ENCODE assay signal across 33 cellular contexts in genomic region chr4:48705609-48706008, GRCh38.
"Had no signal": no experiment of that assay in that cellular context is flagged by ENCODE, and none has a peak within 500 bp of the region (broad histone marks: within the 10 kb centered on the region; RNA-seq: fewer than 3 reads in every experiment).

No MANE protein-coding gene starts in this region.

- H3K27ac ChIP-seq: ascending aorta, cardiac muscle cell, VCaP had no signal

- H3K27me3 Mint-ChIP-seq: activated naive CD4-positive, alpha-beta T cell treated with anti-CD3 and anti-CD28 coated beads, Interleukin-2, amount 50 U/mL, for 24 hours; activated naive CD8-positive, alpha-beta T cell treated with anti-CD3 and anti-CD28 coated beads, Interleukin-2, amount 10 ng/mL, durations not matched to agents 7 days and 5 days; activated T-cell treated with anti-CD3 and anti-CD28 coated beads, Interleukin-2, amount 50 U/mL, for 24 hours had no signal

- H3K9me3 Mint-ChIP-seq: activated naive CD4-positive, alpha-beta T cell treated with anti-CD3 and anti-CD28 coated beads, Interleukin-2, amount 50 U/mL, for 24 hours; activated T-helper 2 cell treated with anti-CD3 and anti-CD28 coated beads, Interferon-gamma antibody, Interleukin-2, Interleukin-4, amounts not matched to agents 10 μg/mL and 5 μg/mL and 100 μg/mL, durations not matched to agents 14 hours and 24 hours and 36 hours had no signal

- H3K4me1 ChIP-seq: ascending aorta had no signal

- DNase-seq: activated CD4-positive, alpha-beta T cell treated with anti-CD3 and anti-CD28 coated beads for 1 hour; activated CD4-positive, alpha-beta T cell treated with anti-CD3 and anti-CD28 coated beads for 48 hours; activated CD4-positive, CD25-positive, alpha-beta regulatory T cell; activated CD8-positive, alpha-beta T cell treated with anti-CD3 and anti-CD28 coated beads, Interleukin-2, amount 10 ng/mL, durations not matched to agents 7 days and 5 days; activated gamma-delta T cell; activated naive CD4-positive, alpha-beta T cell treated with Interleukin-2 at 50 U/mL for 16 hours; activated naive CD8-positive, alpha-beta T cell treated with anti-CD3 and anti-CD28 coated beads, Interleukin-2, amount 10 ng/mL, durations not matched to agents 7 days and 5 days; activated T-cell treated with anti-CD3 and anti-CD28 coated beads, Interleukin-2, amount 50 U/mL, for 24 hours; amygdala; IMR-90; NCI-H1105; NCI-H1417 treated with DMSO at 0.1 percent for 48 hours; NCI-H1694; NCI-H1930; NCI-H2081 treated with DMSO at 0.1 percent for 48 hours; NCI-H226; NCI-H446 treated with DMSO at 0.1 percent for 48 hours; NCI-H524; NCI-H69; NCI-H82; NK-92 treated with Interleukin-12 subunit alpha and Interleukin-12 subunit beta, amount 100 ng/mL, for 24 hours; PC-3; Right ventricle myocardium superior; SW 1271; T-helper 1 cell; T-helper 2 cell; T-helper 9 cell had no signal

- H3K27ac Mint-ChIP-seq: activated CD8-positive, alpha-beta T cell treated with anti-CD3 and anti-CD28 coated beads, Interleukin-2, amount 10 ng/mL, durations not matched to agents 7 days and 5 days; activated naive CD8-positive, alpha-beta T cell treated with anti-CD3 and anti-CD28 coated beads, Interleukin-2, amount 10 ng/mL, durations not matched to agents 7 days and 5 days; activated T-cell treated with anti-CD3 and anti-CD28 coated beads, Interleukin-2, amount 50 U/mL, for 24 hours; activated T-helper 2 cell treated with anti-CD3 and anti-CD28 coated beads, Interferon-gamma antibody, Interleukin-2, Interleukin-4, amounts not matched to agents 10 μg/mL and 5 μg/mL and 100 μg/mL, durations not matched to agents 14 hours and 24 hours and 36 hours had no signal

- H3K4me3 Mint-ChIP-seq: activated CD8-positive, alpha-beta T cell treated with anti-CD3 and anti-CD28 coated beads, Interleukin-2, amount 10 ng/mL, durations not matched to agents 7 days and 5 days; activated naive CD4-positive, alpha-beta T cell treated with anti-CD3 and anti-CD28 coated beads, Interleukin-2, amount 50 U/mL, for 24 hours; activated naive CD8-positive, alpha-beta T cell treated with anti-CD3 and anti-CD28 coated beads, Interleukin-2, amount 10 ng/mL, durations not matched to agents 7 days and 5 days; activated T-cell treated with anti-CD3 and anti-CD28 coated beads, Interleukin-2, amount 50 U/mL, for 24 hours had no signal

- FAIRE-seq: K562 had no signal

- H3K4me3 ChIP-seq: ascending aorta, cardiac muscle cell, K562 had no signal

- ATAC-seq: activated CD8-positive, alpha-beta T cell treated with anti-CD3 and anti-CD28 coated beads, Interleukin-2, amount 10 ng/mL, durations not matched to agents 7 days and 5 days; K562; PC-3 had no signal

- H3K9me3 ChIP-seq: ascending aorta had no signal

- H3K27me3 ChIP-seq: ascending aorta, cardiac muscle cell had no signal
